ENCODE assay signal across 17 cellular contexts in the genomic region with DNA sequence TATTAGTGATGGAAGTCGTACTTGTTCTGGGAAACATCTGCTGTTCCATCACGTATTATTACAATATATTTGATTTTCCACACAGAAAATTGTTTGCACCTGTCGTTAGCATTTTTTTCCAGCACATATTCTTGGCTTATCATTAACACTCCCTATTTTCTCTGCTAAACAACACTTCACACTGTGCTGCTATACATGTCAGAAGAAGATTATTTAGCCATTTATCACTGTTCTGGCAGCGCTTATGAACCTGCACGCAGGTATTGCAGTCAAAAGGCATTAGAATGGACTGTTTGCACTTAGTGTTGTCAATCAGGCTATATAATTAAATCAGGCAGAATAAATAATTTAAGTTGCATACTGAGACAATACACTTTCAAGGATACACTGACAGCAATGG.
DNase-seq lines count a peak whose midpoint lies in the region; FAIRE-seq and TF ChIP-seq lines count a peak whose summit lies in the region.
"Had no signal": no experiment of that assay in that cellular context is flagged by ENCODE, and none has a peak within 500 bp of the region (broad histone marks: within the 10 kb centered on the region; RNA-seq: fewer than 3 reads in every experiment).

No MANE protein-coding gene starts in this region.

- no peak overlapping the region for H2AFZ ChIP-seq in smooth muscle cell (ENCODE audit: low read depth)
- H2AFZ ChIP-seq: GM23248 had no signal

- no peak overlapping the region for H3K4me3 ChIP-seq in smooth muscle cell
- H3K4me3 ChIP-seq: GM23248 had no signal

- H3K4me2 ChIP-seq in smooth muscle cell: no peak overlapping the region

- no peaks in the 10 kb centered on the region for H3F3A ChIP-seq in smooth muscle cell (ENCODE audit: low read depth)

- H3K27ac ChIP-seq in smooth muscle cell (ENCODE audit: low read depth): no peak overlapping the region
- H3K27ac ChIP-seq: 22Rv1, GM23248 had no signal

- H3K79me2 ChIP-seq in smooth muscle cell (ENCODE audit: low read depth): no peaks in the 10 kb centered on the region

- H3K4me1 ChIP-seq in smooth muscle cell (ENCODE audit: low read depth): no peaks in the 10 kb centered on the region
- H3K4me1 ChIP-seq: BE2C had no signal

- peak; percentile 100 for FAIRE-seq in islet of Langerhans (lab: Jason Lieb, UNC)
- FAIRE-seq: D721Med, GM12892 had no signal

- 75% methylated on average over 5 of the region's 5 CpGs for WGBS in smooth muscle cell (ENCODE audit: low lambda C conversion rate)

- TF ChIP-seq CTCF in smooth muscle cell (IDR thresholded peaks at IDR 0.05; ENCODE audit: borderline replicate concordance, insufficient read depth, poor library complexity, severe bottlenecking): no peak

- H3K9ac ChIP-seq in smooth muscle cell (ENCODE audit: low read depth): no peak overlapping the region
- H3K9ac ChIP-seq: GM23248 had no signal

- H3K9me3 ChIP-seq in smooth muscle cell (replicated peaks; ENCODE audit: low read depth): peaks cover 5% of the 10 kb centered on the region
- H3K9me3 ChIP-seq: BE2C had no signal

- no peaks in the 10 kb centered on the region for H3K27me3 ChIP-seq in smooth muscle cell (ENCODE audit: low read depth)
- H3K27me3 ChIP-seq: BE2C had no signal

- no peaks in the 10 kb centered on the region for H3K36me3 ChIP-seq in smooth muscle cell (ENCODE audit: low read depth)
- H3K36me3 ChIP-seq: BE2C had no signal

- H4K20me1 ChIP-seq in smooth muscle cell (ENCODE audit: low read depth): no peaks in the 10 kb centered on the region

- DNase-seq in DMS153 (lab: John Stamatoyannopoulos, UW) (peak; percentile 70), DMS153 treated with DMSO at 0.1 percent for 48 hours (lab: John Stamatoyannopoulos, UW; ENCODE audit: unreplicated experiment) (no peak), NCI-H1436 (lab: John Stamatoyannopoulos, UW) (peak; percentile 75), NCI-H748 (lab: John Stamatoyannopoulos, UW; ENCODE audit: unreplicated experiment) (peak; percentile 96), AML-193 (lab: John Stamatoyannopoulos, UW) (no peak), GDM1 (lab: John Stamatoyannopoulos, UW) (no peak), smooth muscle cell (lab: John Stamatoyannopoulos, UW; ENCODE audit: unreplicated experiment) (no peak)
- DNase-seq: BE2C; CD4-positive, alpha-beta T cell; GM23248; HCEC 1CT; NCI-H1694 treated with DMSO at 0.1 percent for 48 hours; NCI-H82 had no signal

Comparison
In these comparisons a context has a peak if more than half of its experiments do, and no peak if none do; other contexts are left out.
1. DNase-seq: peak in DMS153 (single experiment), NCI-H1436 (single experiment) and NCI-H748 (single experiment); none in DMS153 treated with DMSO at 0.1 percent for 48 hours (single experiment), AML-193 (0 of 2), GDM1 (single experiment) and smooth muscle cell (single experiment).